2 cellular contexts compared by ENCODE assay signal in genomic region chr2:88139203-88139702, GRCh38.
A peak's percentile ranks its signal among the peaks of the same experiment; 100 is the strongest.
TF ChIP-seq lines count a peak whose summit lies in the region.

No MANE protein-coding gene starts in this region.

TF ChIP-seq in WTC11, 78 proteins besides CTCF, POLR2A, EP300 and RAD21:
- TF ChIP-seq ZBTB43 (CRISPR knock-in tag; IDR thresholded peaks at IDR 0.05), result no peak
- TF ChIP-seq GABPB1 (CRISPR knock-in tag; IDR thresholded peaks at IDR 0.05), result peak; percentile 92

TF ChIP-seq in HepG2, 621 proteins besides CTCF, POLR2A, EP300 and RAD21 (continues in another document):
- TF ChIP-seq PAX8 (CRISPR knock-in tag; IDR thresholded peaks at IDR 0.05; ENCODE audit: borderline replicate concordance), result no peak
- TF ChIP-seq ATM (IDR thresholded peaks at IDR 0.05; ENCODE audit: borderline replicate concordance), result no peak
- peak; percentile 85; the same call in 1 of the 2 replicates for TF ChIP-seq PITX1 (CRISPR knock-in tag; IDR thresholded peaks at IDR 0.05)
- no peak for TF ChIP-seq RBAK (CRISPR knock-in tag; IDR thresholded peaks at IDR 0.05)
- TF ChIP-seq ZNF605 (CRISPR knock-in tag; IDR thresholded peaks at IDR 0.05), result peak; percentile 56; the same call in 1 of the 2 replicates
- no peak for TF ChIP-seq SSRP1 (CRISPR knock-in tag; IDR thresholded peaks at IDR 0.05)
- 0 out of 2 replicates have a peak, but pooled peaks have one; percentile 54 for TF ChIP-seq ZNF709 (CRISPR knock-in tag; IDR thresholded peaks at IDR 0.05)
- TF ChIP-seq, protein P1, sequence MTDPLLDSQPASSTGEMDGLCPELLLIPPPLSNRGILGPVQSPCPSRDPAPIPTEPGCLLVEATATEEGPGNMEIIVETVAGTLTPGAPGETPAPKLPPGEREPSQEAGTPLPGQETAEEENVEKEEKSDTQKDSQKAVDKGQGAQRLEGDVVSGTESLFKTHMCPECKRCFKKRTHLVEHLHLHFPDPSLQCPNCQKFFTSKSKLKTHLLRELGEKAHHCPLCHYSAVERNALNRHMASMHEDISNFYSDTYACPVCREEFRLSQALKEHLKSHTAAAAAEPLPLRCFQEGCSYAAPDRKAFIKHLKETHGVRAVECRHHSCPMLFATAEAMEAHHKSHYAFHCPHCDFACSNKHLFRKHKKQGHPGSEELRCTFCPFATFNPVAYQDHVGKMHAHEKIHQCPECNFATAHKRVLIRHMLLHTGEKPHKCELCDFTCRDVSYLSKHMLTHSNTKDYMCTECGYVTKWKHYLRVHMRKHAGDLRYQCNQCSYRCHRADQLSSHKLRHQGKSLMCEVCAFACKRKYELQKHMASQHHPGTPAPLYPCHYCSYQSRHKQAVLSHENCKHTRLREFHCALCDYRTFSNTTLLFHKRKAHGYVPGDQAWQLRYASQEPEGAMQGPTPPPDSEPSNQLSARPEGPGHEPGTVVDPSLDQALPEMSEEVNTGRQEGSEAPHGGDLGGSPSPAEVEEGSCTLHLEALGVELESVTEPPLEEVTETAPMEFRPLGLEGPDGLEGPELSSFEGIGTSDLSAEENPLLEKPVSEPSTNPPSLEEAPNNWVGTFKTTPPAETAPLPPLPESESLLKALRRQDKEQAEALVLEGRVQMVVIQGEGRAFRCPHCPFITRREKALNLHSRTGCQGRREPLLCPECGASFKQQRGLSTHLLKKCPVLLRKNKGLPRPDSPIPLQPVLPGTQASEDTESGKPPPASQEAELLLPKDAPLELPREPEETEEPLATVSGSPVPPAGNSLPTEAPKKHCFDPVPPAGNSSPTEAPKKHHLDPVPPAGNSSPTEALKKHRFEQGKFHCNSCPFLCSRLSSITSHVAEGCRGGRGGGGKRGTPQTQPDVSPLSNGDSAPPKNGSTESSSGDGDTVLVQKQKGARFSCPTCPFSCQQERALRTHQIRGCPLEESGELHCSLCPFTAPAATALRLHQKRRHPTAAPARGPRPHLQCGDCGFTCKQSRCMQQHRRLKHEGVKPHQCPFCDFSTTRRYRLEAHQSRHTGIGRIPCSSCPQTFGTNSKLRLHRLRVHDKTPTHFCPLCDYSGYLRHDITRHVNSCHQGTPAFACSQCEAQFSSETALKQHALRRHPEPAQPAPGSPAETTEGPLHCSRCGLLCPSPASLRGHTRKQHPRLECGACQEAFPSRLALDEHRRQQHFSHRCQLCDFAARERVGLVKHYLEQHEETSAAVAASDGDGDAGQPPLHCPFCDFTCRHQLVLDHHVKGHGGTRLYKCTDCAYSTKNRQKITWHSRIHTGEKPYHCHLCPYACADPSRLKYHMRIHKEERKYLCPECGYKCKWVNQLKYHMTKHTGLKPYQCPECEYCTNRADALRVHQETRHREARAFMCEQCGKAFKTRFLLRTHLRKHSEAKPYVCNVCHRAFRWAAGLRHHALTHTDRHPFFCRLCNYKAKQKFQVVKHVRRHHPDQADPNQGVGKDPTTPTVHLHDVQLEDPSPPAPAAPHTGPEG (CRISPR knock-in tag; IDR thresholded peaks at IDR 0.05), result no peak
- TF ChIP-seq, protein P2, sequence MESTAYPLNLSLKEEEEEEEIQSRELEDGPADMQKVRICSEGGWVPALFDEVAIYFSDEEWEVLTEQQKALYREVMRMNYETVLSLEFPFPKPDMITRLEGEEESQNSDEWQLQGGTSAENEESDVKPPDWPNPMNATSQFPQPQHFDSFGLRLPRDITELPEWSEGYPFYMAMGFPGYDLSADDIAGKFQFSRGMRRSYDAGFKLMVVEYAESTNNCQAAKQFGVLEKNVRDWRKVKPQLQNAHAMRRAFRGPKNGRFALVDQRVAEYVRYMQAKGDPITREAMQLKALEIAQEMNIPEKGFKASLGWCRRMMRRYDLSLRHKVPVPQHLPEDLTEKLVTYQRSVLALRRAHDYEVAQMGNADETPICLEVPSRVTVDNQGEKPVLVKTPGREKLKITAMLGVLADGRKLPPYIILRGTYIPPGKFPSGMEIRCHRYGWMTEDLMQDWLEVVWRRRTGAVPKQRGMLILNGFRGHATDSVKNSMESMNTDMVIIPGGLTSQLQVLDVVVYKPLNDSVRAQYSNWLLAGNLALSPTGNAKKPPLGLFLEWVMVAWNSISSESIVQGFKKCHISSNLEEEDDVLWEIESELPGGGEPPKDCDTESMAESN (CRISPR knock-in tag; conservative IDR thresholded peaks at IDR 0.05), result no peak; the same call in 1 of the 2 replicates
- TF ChIP-seq IRF2 (CRISPR knock-in tag; IDR thresholded peaks at IDR 0.05), result peak; percentile 88
- TF ChIP-seq, protein P3, sequence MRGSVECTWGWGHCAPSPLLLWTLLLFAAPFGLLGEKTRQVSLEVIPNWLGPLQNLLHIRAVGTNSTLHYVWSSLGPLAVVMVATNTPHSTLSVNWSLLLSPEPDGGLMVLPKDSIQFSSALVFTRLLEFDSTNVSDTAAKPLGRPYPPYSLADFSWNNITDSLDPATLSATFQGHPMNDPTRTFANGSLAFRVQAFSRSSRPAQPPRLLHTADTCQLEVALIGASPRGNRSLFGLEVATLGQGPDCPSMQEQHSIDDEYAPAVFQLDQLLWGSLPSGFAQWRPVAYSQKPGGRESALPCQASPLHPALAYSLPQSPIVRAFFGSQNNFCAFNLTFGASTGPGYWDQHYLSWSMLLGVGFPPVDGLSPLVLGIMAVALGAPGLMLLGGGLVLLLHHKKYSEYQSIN (CRISPR knock-in tag; IDR thresholded peaks at IDR 0.05; ENCODE audit: borderline replicate concordance), result no peak
- no peak for TF ChIP-seq NBN (conservative IDR thresholded peaks at IDR 0.05)
- TF ChIP-seq, protein P4, sequence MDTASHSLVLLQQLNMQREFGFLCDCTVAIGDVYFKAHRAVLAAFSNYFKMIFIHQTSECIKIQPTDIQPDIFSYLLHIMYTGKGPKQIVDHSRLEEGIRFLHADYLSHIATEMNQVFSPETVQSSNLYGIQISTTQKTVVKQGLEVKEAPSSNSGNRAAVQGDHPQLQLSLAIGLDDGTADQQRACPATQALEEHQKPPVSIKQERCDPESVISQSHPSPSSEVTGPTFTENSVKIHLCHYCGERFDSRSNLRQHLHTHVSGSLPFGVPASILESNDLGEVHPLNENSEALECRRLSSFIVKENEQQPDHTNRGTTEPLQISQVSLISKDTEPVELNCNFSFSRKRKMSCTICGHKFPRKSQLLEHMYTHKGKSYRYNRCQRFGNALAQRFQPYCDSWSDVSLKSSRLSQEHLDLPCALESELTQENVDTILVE (CRISPR knock-in tag; IDR thresholded peaks at IDR 0.05), result no peak
- TF ChIP-seq TEAD3 (CRISPR knock-in tag; optimal IDR thresholded peaks at IDR 0.05; ENCODE audit: borderline replicate concordance), result peak; percentile 96
- TF ChIP-seq ADNP (CRISPR knock-in tag; IDR thresholded peaks at IDR 0.05), result no peak
- no peak for TF ChIP-seq HOXA7 (CRISPR knock-in tag; IDR thresholded peaks at IDR 0.05)
- TF ChIP-seq HMG20A (CRISPR knock-in tag; IDR thresholded peaks at IDR 0.05; ENCODE audit: borderline replicate concordance), result peak; percentile 94
- no peak for TF ChIP-seq ZNF224 (CRISPR knock-in tag; IDR thresholded peaks at IDR 0.05)
- peak; percentile 83; the same call in 1 of the 2 replicates for TF ChIP-seq ZNF44 (CRISPR knock-in tag; IDR thresholded peaks at IDR 0.05)
- TF ChIP-seq CREM (IDR thresholded peaks at IDR 0.05), result peak; percentile 86
- no peak for TF ChIP-seq CREM (CRISPR knock-in tag; IDR thresholded peaks at IDR 0.05)
- no peak for TF ChIP-seq SRY (CRISPR knock-in tag; IDR thresholded peaks at IDR 0.05)
- peak; percentile 57; the same call in 1 of the 2 replicates for TF ChIP-seq RBFOX2 (IDR thresholded peaks at IDR 0.05; ENCODE audit: low read depth, low read length)
- TF ChIP-seq SRF (IDR thresholded peaks at IDR 0.05; ENCODE audit: low read depth, low read length), result peak; percentile 79
- peak; percentile 98 for TF ChIP-seq GFI1 (CRISPR knock-in tag; IDR thresholded peaks at IDR 0.05; ENCODE audit: borderline replicate concordance)
- peak; percentile 90 for TF ChIP-seq HOXD1 (CRISPR knock-in tag; IDR thresholded peaks at IDR 0.05)
- no peak for TF ChIP-seq TCF7L2 (IDR thresholded peaks at IDR 0.05; ENCODE audit: low read depth, low read length)
- TF ChIP-seq, protein P5, sequence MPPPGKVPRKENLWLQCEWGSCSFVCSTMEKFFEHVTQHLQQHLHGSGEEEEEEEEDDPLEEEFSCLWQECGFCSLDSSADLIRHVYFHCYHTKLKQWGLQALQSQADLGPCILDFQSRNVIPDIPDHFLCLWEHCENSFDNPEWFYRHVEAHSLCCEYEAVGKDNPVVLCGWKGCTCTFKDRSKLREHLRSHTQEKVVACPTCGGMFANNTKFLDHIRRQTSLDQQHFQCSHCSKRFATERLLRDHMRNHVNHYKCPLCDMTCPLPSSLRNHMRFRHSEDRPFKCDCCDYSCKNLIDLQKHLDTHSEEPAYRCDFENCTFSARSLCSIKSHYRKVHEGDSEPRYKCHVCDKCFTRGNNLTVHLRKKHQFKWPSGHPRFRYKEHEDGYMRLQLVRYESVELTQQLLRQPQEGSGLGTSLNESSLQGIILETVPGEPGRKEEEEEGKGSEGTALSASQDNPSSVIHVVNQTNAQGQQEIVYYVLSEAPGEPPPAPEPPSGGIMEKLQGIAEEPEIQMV (CRISPR knock-in tag; IDR thresholded peaks at IDR 0.05; ENCODE audit: low read depth), result 0 out of 2 replicates have a peak, but pooled peaks have one; percentile 50
- peak; percentile 76 for TF ChIP-seq HDAC1 (CRISPR knock-in tag; IDR thresholded peaks at IDR 0.05)
- peak; percentile 86 for TF ChIP-seq KAT8 (CRISPR knock-in tag; IDR thresholded peaks at IDR 0.05)
- TF ChIP-seq FOXA1 (IDR thresholded peaks at IDR 0.05), result no peak
- TF ChIP-seq FOXA1 (CRISPR knock-in tag; IDR thresholded peaks at IDR 0.05), result peak; percentile 65; the same call in 1 of the 2 replicates
- TF ChIP-seq HIVEP1 (CRISPR knock-in tag; IDR thresholded peaks at IDR 0.05), result no peak
- peak; percentile 71 for TF ChIP-seq NFYC (CRISPR knock-in tag; IDR thresholded peaks at IDR 0.05)
- TF ChIP-seq FOXP4 (CRISPR knock-in tag; IDR thresholded peaks at IDR 0.05), result peak; percentile 91
- no peak for TF ChIP-seq JUND (CRISPR knock-in tag; IDR thresholded peaks at IDR 0.05)
- peak; percentile 83 for TF ChIP-seq FOXA3 (CRISPR knock-in tag; IDR thresholded peaks at IDR 0.05)
- peak; percentile 91 for TF ChIP-seq ZKSCAN8 (CRISPR knock-in tag; IDR thresholded peaks at IDR 0.05; ENCODE audit: borderline replicate concordance)
- TF ChIP-seq PTBP1 (IDR thresholded peaks at IDR 0.05; ENCODE audit: low read depth, low read length, poor library complexity, severe bottlenecking), result no peak
- peak; percentile 33; the same call in 1 of the 2 replicates for TF ChIP-seq SMC3 (IDR thresholded peaks at IDR 0.05; ENCODE audit: low read length)
- no peak for TF ChIP-seq ZNF512B (CRISPR knock-in tag; IDR thresholded peaks at IDR 0.05; ENCODE audit: borderline replicate concordance)
- TF ChIP-seq KLF13 (CRISPR knock-in tag; IDR thresholded peaks at IDR 0.05), result no peak
- TF ChIP-seq FOSL2 (CRISPR knock-in tag; IDR thresholded peaks at IDR 0.05), result peak; percentile 73
- peak; percentile 93 for TF ChIP-seq PHF5A (CRISPR knock-in tag; IDR thresholded peaks at IDR 0.05; ENCODE audit: low read depth, unreplicated experiment)
- TF ChIP-seq, protein P6, sequence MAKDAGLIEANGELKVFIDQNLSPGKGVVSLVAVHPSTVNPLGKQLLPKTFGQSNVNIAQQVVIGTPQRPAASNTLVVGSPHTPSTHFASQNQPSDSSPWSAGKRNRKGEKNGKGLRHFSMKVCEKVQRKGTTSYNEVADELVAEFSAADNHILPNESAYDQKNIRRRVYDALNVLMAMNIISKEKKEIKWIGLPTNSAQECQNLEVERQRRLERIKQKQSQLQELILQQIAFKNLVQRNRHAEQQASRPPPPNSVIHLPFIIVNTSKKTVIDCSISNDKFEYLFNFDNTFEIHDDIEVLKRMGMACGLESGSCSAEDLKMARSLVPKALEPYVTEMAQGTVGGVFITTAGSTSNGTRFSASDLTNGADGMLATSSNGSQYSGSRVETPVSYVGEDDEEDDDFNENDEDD (CRISPR knock-in tag; IDR thresholded peaks at IDR 0.05; ENCODE audit: borderline replicate concordance), result peak; percentile 40; the same call in 1 of the 2 replicates
- TF ChIP-seq YEATS4 (CRISPR knock-in tag; IDR thresholded peaks at IDR 0.05; ENCODE audit: borderline replicate concordance), result peak; percentile 54; the same call in 1 of the 2 replicates
- TF ChIP-seq CHCHD3 (CRISPR knock-in tag; IDR thresholded peaks at IDR 0.05), result no peak
- peak; percentile 87 for TF ChIP-seq MEF2D (CRISPR knock-in tag; IDR thresholded peaks at IDR 0.05)
- TF ChIP-seq ZNF83 (CRISPR knock-in tag; IDR thresholded peaks at IDR 0.05; ENCODE audit: borderline replicate concordance), result no peak
- TF ChIP-seq ZNF180 (CRISPR knock-in tag; IDR thresholded peaks at IDR 0.05; ENCODE audit: borderline replicate concordance, low read depth), result no peak
